Comparison of ENCODE assay signal across 10 cellular contexts in the genomic region with DNA sequence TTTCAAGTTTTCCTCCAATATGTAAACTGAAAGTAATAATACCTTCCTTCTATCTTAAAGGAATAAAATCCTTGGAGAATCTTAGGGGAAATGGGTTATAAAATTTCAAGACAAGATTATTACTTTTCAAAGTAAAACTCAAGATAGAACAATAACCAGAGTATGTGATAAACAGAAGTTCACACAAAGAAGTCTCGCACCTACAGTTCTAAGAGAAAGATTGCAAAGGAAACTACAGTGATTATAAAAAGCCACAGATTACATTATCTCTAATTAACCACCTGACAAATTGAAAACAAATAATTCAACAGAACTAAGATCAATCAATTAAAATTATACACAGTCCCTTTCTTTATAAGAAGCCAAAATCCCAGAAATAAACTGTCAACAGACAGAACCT. TPM values are rescaled to one million over a fixed set of nuclear protein-coding genes. Genes with fewer than 3 reads are reported as not detected.
DNase-seq lines count a peak whose midpoint lies in the region; ATAC-seq and TF ChIP-seq lines count a peak whose summit lies in the region.
"Had no signal": no experiment of that assay in that cellular context is flagged by ENCODE, and none has a peak within 500 bp of the region (broad histone marks: within the 10 kb centered on the region; RNA-seq: fewer than 3 reads in every experiment).

No MANE protein-coding gene starts in this region.

- H3K4me1 ChIP-seq in CD8-positive, alpha-beta T cell (ENCODE audit: insufficient read depth, low read length) = peaks cover 44% of the 10 kb centered on the region
- H3K4me1 ChIP-seq in OCI-LY3 (ENCODE audit: low read length) = peaks cover 21% of the 10 kb centered on the region
- H3K4me1 ChIP-seq in prostate gland (replicated peaks) = no peaks in the 10 kb centered on the region

- no peaks in the 10 kb centered on the region for H3K9me3 ChIP-seq in CD8-positive, alpha-beta T cell (ENCODE audit: low read length)
- no peaks in the 10 kb centered on the region for H3K9me3 ChIP-seq in OCI-LY3 (ENCODE audit: insufficient read depth, low read length)
- H3K9me3 ChIP-seq in prostate gland = no peaks in the 10 kb centered on the region

- H2AFZ ChIP-seq in OCI-LY3 (ENCODE audit: low read depth, low read length) = no peak overlapping the region

- intact Hi-C loops in CD8-positive, alpha-beta T cell (cut with DNase I, micrococcal nuclease) = loop anchor here (2.0 to 5.0 kb wide), 2 partner anchors 32 to 57 kb away; partner anchors contain the start of genes AMBRA1 (in 1 of the 2), ATG13 (in 1 of the 2) and HARBI1 (in 1 of the 2)
- intact Hi-C loops in dorsolateral prefrontal cortex (cut with DNase I) = no loop called here
- intact Hi-C loops in prostate gland (cut with DNase I) = no loop called here

- H3K9ac ChIP-seq in OCI-LY3 (ENCODE audit: low read length) = no peak overlapping the region

- no peaks in the 10 kb centered on the region for H3K27me3 ChIP-seq in CD8-positive, alpha-beta T cell (ENCODE audit: insufficient read depth, low read length)
- no peaks in the 10 kb centered on the region for H3K27me3 ChIP-seq in OCI-LY3 (ENCODE audit: low read depth, low read length)
- no peaks in the 10 kb centered on the region for H3K27me3 ChIP-seq in dorsolateral prefrontal cortex
- H3K27me3 ChIP-seq in prostate gland (replicated peaks; ENCODE audit: insufficient read depth) = no peaks in the 10 kb centered on the region
- no peaks in the 10 kb centered on the region for H3K27me3 ChIP-seq in brain microvascular endothelial cell (replicated peaks)

- peak overlapping the region; percentile 67 for H3K4me2 ChIP-seq in OCI-LY3 (ENCODE audit: low read length)

- POLR2A ChIA-PET in CD8-positive, alpha-beta T cell (lab: Charles Lee) = interaction anchor here (0.9 to 1.2 kb wide), 2 partner anchors 15 to 58 kb away, joined by 3 to 5 read pairs; partner anchors contain the start of genes ATG13 and HARBI1

- no peaks in the 10 kb centered on the region for H3K36me3 ChIP-seq in CD8-positive, alpha-beta T cell (ENCODE audit: insufficient read depth, low read length)
- no peaks in the 10 kb centered on the region for H3K36me3 ChIP-seq in OCI-LY3 (replicated peaks; ENCODE audit: low read depth, low read length)
- H3K36me3 ChIP-seq in prostate gland = no peaks in the 10 kb centered on the region
- H3K36me3 ChIP-seq in brain microvascular endothelial cell (replicated peaks) = no peaks in the 10 kb centered on the region

- no peaks in the 10 kb centered on the region for H3K9me3 Mint-ChIP-seq in CD8-positive, alpha-beta T cell

- no peak for ATAC-seq in CD8-positive, alpha-beta T cell
- ATAC-seq in HG03460 (IDR thresholded peaks at IDR 0.05; ENCODE audit: unreplicated experiment) = no peak

- peaks cover 11% of the 10 kb centered on the region for H3K36me3 Mint-ChIP-seq in CD8-positive, alpha-beta T cell

- H3K4me3 ChIP-seq in CD8-positive, alpha-beta T cell (ENCODE audit: low read depth, low read length) = peak overlapping the region; percentile 36
- no peak overlapping the region for H3K4me3 ChIP-seq in OCI-LY3 (ENCODE audit: low read length)
- H3K4me3 ChIP-seq in dorsolateral prefrontal cortex = peak overlapping the region in 24 of 59 donors; percentile 13 to 60 (median 45)
- H3K4me3 ChIP-seq in prostate gland = no peak overlapping the region
- H3K4me3 ChIP-seq in brain microvascular endothelial cell (ENCODE audit: low read depth, low read length) = no peak overlapping the region

- TF ChIP-seq CTCF in CD8-positive, alpha-beta T cell (IDR thresholded peaks at IDR 0.05) = no peak
- TF ChIP-seq CTCF in OCI-LY3 (IDR thresholded peaks at IDR 0.05; ENCODE audit: low read depth, low read length) (no peak), dorsolateral prefrontal cortex (IDR thresholded peaks at IDR 0.05 in 54 of 56, conservative IDR thresholded peaks at IDR 0.05 in 2 of 56; ENCODE audit: low read depth in 1 of 56, partially characterized antibody in 56 of 56) (no peak), prostate gland (IDR thresholded peaks at IDR 0.05) (no peak), brain microvascular endothelial cell (IDR thresholded peaks at IDR 0.05; ENCODE audit: low read depth, low read length, missing control alignments) (no peak)

- in situ Hi-C loops in brain microvascular endothelial cell (cut with HindIII; ENCODE audit: low pct_ligation_motif_present, low sequenced_read_pairs) = no loop called here

- peaks cover 28% of the 10 kb centered on the region for H4K20me1 ChIP-seq in OCI-LY3 (ENCODE audit: insufficient read depth, low read length)

- H3K27ac ChIP-seq in CD8-positive, alpha-beta T cell (ENCODE audit: low read depth, low read length) = peak overlapping the region; percentile 34
- H3K27ac ChIP-seq in OCI-LY3 (ENCODE audit: low read length) = no peak overlapping the region
- peak overlapping the region in 34 of 59 donors; percentile 4 to 78 (median 56) for H3K27ac ChIP-seq in dorsolateral prefrontal cortex
- peak overlapping the region; percentile 52 to 75 for H3K27ac ChIP-seq in prostate gland
- no peak overlapping the region for H3K27ac ChIP-seq in brain microvascular endothelial cell

- no peak for TF ChIP-seq POLR2A in prostate gland (IDR thresholded peaks at IDR 0.05)

- peak overlapping the region; percentile 93 for H3K27ac Mint-ChIP-seq in CD8-positive, alpha-beta T cell

- H3K79me2 ChIP-seq in OCI-LY3 (ENCODE audit: low read length) = peaks cover 80% of the 10 kb centered on the region

- H3K27me3 Mint-ChIP-seq in CD8-positive, alpha-beta T cell (ENCODE audit: low read depth) = no peaks in the 10 kb centered on the region

- H3K4me1 Mint-ChIP-seq in CD8-positive, alpha-beta T cell (ENCODE audit: low read depth) = peaks cover 72% of the 10 kb centered on the region

- peak overlapping the region; percentile 90 for H3K4me3 Mint-ChIP-seq in CD8-positive, alpha-beta T cell

- CTCF ChIA-PET in CD8-positive, alpha-beta T cell (lab: Charles Lee) = interaction anchor here (1.2 kb wide), 1 partner anchor 22 kb away, joined by 4 read pairs; no protein-coding TSS in a partner anchor

- WGBS in prostate gland = 56% methylated on average over 1 of the region's 1 CpG

- DNase-seq in CD8-positive, alpha-beta T cell = no peak
- DNase-seq in dorsolateral prefrontal cortex (no peak), prostate gland (ENCODE audit: low spot score) (no peak), brain microvascular endothelial cell (no peak), NCI-H1092 (lab: John Stamatoyannopoulos, UW) (no peak), H4 (ENCODE audit: low spot score) (no peak)
- DNase-seq: DMS53, NCI-H187 treated with DMSO at 0.1 percent for 48 hours had no signal

RNA-seq across cellular contexts. Expression of gene AMBRA1, which starts 34.0 kb away (rescaled TPM):
- total RNA-seq in CD8-positive, alpha-beta T cell = 10 to 100 TPM; 31.2 to 34.1 TPM
- total RNA-seq in dorsolateral prefrontal cortex (10 to 100 TPM; 38.0 to 80.2 (median 50.1) TPM), prostate gland (10 to 100 TPM; 56.2 to 60.7 TPM)
- total RNA-seq in H4 (2014; rRNA removed; shearing (Covaris generic)) = 12.4 and 28.5 TPM in 2 replicates

RNA-seq across cellular contexts. Expression of gene HARBI1, which starts 57.2 kb away (rescaled TPM):
- 10 to 100 TPM; 18.1 to 19.1 TPM for total RNA-seq in CD8-positive, alpha-beta T cell
- total RNA-seq in dorsolateral prefrontal cortex = 10 to 100 TPM in 23 of 120 experiments, 1 to 10 TPM in 97; 4.5 to 29.2 (median 8.0) TPM
- 1 to 10 TPM; 3.1 to 4.1 TPM for total RNA-seq in prostate gland
- 2.5 and 5.8 TPM in 2 replicates for total RNA-seq in H4 (2014; rRNA removed; shearing (Covaris generic))

RNA-seq across cellular contexts. Expression of gene ATG13, which starts 57.5 kb away (rescaled TPM):
- total RNA-seq in CD8-positive, alpha-beta T cell = 100 to 1,000 TPM; 117 to 137 TPM
- total RNA-seq in dorsolateral prefrontal cortex (100 to 1,000 TPM; 107 to 201 (median 150) TPM), prostate gland (100 to 1,000 TPM in 1 of 2 donors, 10 to 100 TPM in 1; 54.3 to 172 TPM)
- 72.3 and 88.3 TPM in 2 replicates for total RNA-seq in H4 (2014; rRNA removed; shearing (Covaris generic))

Comparison
In these comparisons a context has a peak if more than half of its experiments do, and no peak if none do; other contexts are left out.
1. H3K27ac ChIP-seq: peak in CD8-positive, alpha-beta T cell (single experiment), dorsolateral prefrontal cortex (34 of 59) and prostate gland (2 of 2); none in OCI-LY3 (single experiment) and brain microvascular endothelial cell (single experiment).
2. intact Hi-C loops: an anchor here in CD8-positive, alpha-beta T cell (2.0 to 5.0 kb wide); none called in dorsolateral prefrontal cortex and prostate gland.